ENCODE assay signal across 10 cellular contexts in the genomic region with DNA sequence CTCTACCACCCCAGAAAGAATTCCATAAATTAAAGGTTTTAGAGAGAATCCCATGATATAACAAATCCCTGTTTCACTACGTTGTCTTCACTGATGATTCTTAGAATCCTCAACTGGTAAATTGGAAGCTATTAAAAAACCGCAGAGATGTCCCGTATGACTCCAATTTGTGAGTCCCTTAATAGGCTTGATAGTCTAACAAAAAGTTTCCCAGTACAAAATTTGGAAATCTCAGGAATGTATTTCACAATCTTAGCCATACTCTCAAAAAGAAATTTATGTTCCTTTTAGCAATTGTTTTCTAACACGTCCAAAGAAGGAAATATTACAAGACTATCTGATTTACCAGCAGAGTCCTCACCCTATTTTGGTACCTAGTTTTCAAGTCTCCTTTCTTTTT. TPM values are rescaled to one million over a fixed set of nuclear protein-coding genes. Genes with fewer than 3 reads are reported as not detected.
A peak's percentile ranks its signal among the peaks of the same experiment; 100 is the strongest.
DNase-seq lines count a peak whose midpoint lies in the region; ATAC-seq and TF ChIP-seq lines count a peak whose summit lies in the region.
"Had no signal": no experiment of that assay in that cellular context is flagged by ENCODE, and none has a peak within 500 bp of the region (broad histone marks: within the 10 kb centered on the region; RNA-seq: fewer than 3 reads in every experiment).

No MANE protein-coding gene starts in this region.

- peaks cover 0 to 48% (median 26%) of the 10 kb centered on the region in 4 donors for H3K4me1 ChIP-seq in tibial artery

- no peak for ATAC-seq in activated T-cell treated with anti-CD3 and anti-CD28 coated beads, Interleukin-2, amount 50 U/mL, for 72 hours (replicated peaks in 1 of 2)
- ATAC-seq in activated CD8-positive, alpha-beta T cell treated with anti-CD3 and anti-CD28 coated beads, Interleukin-2, amount 10 ng/mL, durations not matched to agents 7 days and 5 days: no peak
- no peak for ATAC-seq in GM18907 (IDR thresholded peaks at IDR 0.05; ENCODE audit: unreplicated experiment)

- H3K4me1 Mint-ChIP-seq in activated T-cell treated with anti-CD3 and anti-CD28 coated beads, Interleukin-2, amount 50 U/mL, for 72 hours (ENCODE audit: low read depth): peaks cover 69% of the 10 kb centered on the region
- H3K4me1 Mint-ChIP-seq in activated CD8-positive, alpha-beta T cell treated with anti-CD3 and anti-CD28 coated beads, Interleukin-2, amount 10 ng/mL, durations not matched to agents 7 days and 5 days (ENCODE audit: low read depth): peaks cover 57% of the 10 kb centered on the region
- peaks cover 75 to 81% of the 10 kb centered on the region in 2 donors for H3K4me1 Mint-ChIP-seq in immature natural killer cell

- H3K9me3 ChIP-seq in tibial artery: no peaks in the 10 kb centered on the region

- peak overlapping the region; percentile 92 to 97 for H3K4me3 Mint-ChIP-seq in activated T-cell treated with anti-CD3 and anti-CD28 coated beads, Interleukin-2, amount 50 U/mL, for 72 hours
- H3K4me3 Mint-ChIP-seq in activated CD8-positive, alpha-beta T cell treated with anti-CD3 and anti-CD28 coated beads, Interleukin-2, amount 10 ng/mL, durations not matched to agents 7 days and 5 days: peak overlapping the region; percentile 95
- H3K4me3 Mint-ChIP-seq in immature natural killer cell: peak overlapping the region; percentile 91 to 98 (median 93)

- no peaks in the 10 kb centered on the region for H3K27me3 Mint-ChIP-seq in activated T-cell treated with anti-CD3 and anti-CD28 coated beads, Interleukin-2, amount 50 U/mL, for 72 hours (ENCODE audit: low read depth)
- peaks cover 2% of the 10 kb centered on the region for H3K27me3 Mint-ChIP-seq in activated CD8-positive, alpha-beta T cell treated with anti-CD3 and anti-CD28 coated beads, Interleukin-2, amount 10 ng/mL, durations not matched to agents 7 days and 5 days (ENCODE audit: low read depth)
- H3K27me3 Mint-ChIP-seq in immature natural killer cell (ENCODE audit: low read depth in 3 of 3): peaks cover 5 to 18% (median 12%) of the 10 kb centered on the region in 3 donors

- no peaks in the 10 kb centered on the region for H3K36me3 ChIP-seq in tibial artery
- H3K36me3 ChIP-seq: BLaER1 had no signal

- peak overlapping the region; percentile 75 to 80 for H3K4me3 ChIP-seq in tibial artery
- H3K4me3 ChIP-seq: BLaER1 had no signal

- no peaks in the 10 kb centered on the region for H3K27me3 ChIP-seq in tibial artery
- H3K27me3 ChIP-seq: BLaER1 had no signal

- intact Hi-C loops in tibial artery (cut with DNase I; ENCODE audit: low total_unique reads): no loop called here

- peak overlapping the region; percentile 93 to 96 for H3K27ac ChIP-seq in tibial artery
- H3K27ac ChIP-seq: BLaER1 had no signal

- DNase-seq in activated T-cell treated with anti-CD3 and anti-CD28 coated beads, Interleukin-2, amount 50 U/mL, for 72 hours: no peak
- DNase-seq in activated T-cell treated with anti-CD3 and anti-CD28 coated beads, Interleukin-2, amount 50 U/mL, for 1 hour: no peak
- no peak for DNase-seq in activated CD8-positive, alpha-beta T cell treated with anti-CD3 and anti-CD28 coated beads, Interleukin-2, amount 10 ng/mL, durations not matched to agents 7 days and 5 days
- DNase-seq in immature natural killer cell: no peak
- no peak for DNase-seq in tibial artery
- DNase-seq in NCI-H1048 (lab: John Stamatoyannopoulos, UW): no peak
- DNase-seq in pons (ENCODE audit: low spot score): no peak
- DNase-seq: activated CD4-positive, CD25-positive, alpha-beta regulatory T cell treated with anti-CD3 and anti-CD28 coated beads, Interleukin-2, amount 50 U/mL, for 72 hours had no signal

- H3K27ac Mint-ChIP-seq in activated T-cell treated with anti-CD3 and anti-CD28 coated beads, Interleukin-2, amount 50 U/mL, for 72 hours: peak overlapping the region; percentile 98
- peak overlapping the region; percentile 20 for H3K27ac Mint-ChIP-seq in activated CD8-positive, alpha-beta T cell treated with anti-CD3 and anti-CD28 coated beads, Interleukin-2, amount 10 ng/mL, durations not matched to agents 7 days and 5 days
- peak overlapping the region; percentile 92 to 100 (median 98) for H3K27ac Mint-ChIP-seq in immature natural killer cell

- CTCF ChIA-PET in activated CD8-positive, alpha-beta T cell treated with anti-CD3 and anti-CD28 coated beads, Interleukin-2, amount 10 ng/mL, durations not matched to agents 7 days and 5 days (lab: Charles Lee): interaction anchor here (1.0 to 5.0 kb wide), 4 partner anchors 23 to 74 kb away, joined by 3 to 37 read pairs (median 16); no protein-coding TSS in a partner anchor

- H3K36me3 Mint-ChIP-seq in activated T-cell treated with anti-CD3 and anti-CD28 coated beads, Interleukin-2, amount 50 U/mL, for 72 hours (ENCODE audit: insufficient read depth in 2 of 2): peaks cover 4 to 8% of the 10 kb centered on the region in 2 donors
- peaks cover 33% of the 10 kb centered on the region for H3K36me3 Mint-ChIP-seq in activated CD8-positive, alpha-beta T cell treated with anti-CD3 and anti-CD28 coated beads, Interleukin-2, amount 10 ng/mL, durations not matched to agents 7 days and 5 days (ENCODE audit: low read depth)
- peaks cover 0 to 7% (median 0%) of the 10 kb centered on the region in 3 donors for H3K36me3 Mint-ChIP-seq in immature natural killer cell

- POLR2A ChIA-PET in activated CD8-positive, alpha-beta T cell treated with anti-CD3 and anti-CD28 coated beads, Interleukin-2, amount 10 ng/mL, durations not matched to agents 7 days and 5 days (lab: Charles Lee): no interaction called here

- no peak for TF ChIP-seq CTCF in tibial artery (IDR thresholded peaks at IDR 0.05)

- no peaks in the 10 kb centered on the region for H3K9me3 Mint-ChIP-seq in activated T-cell treated with anti-CD3 and anti-CD28 coated beads, Interleukin-2, amount 50 U/mL, for 72 hours
- no peaks in the 10 kb centered on the region for H3K9me3 Mint-ChIP-seq in activated CD8-positive, alpha-beta T cell treated with anti-CD3 and anti-CD28 coated beads, Interleukin-2, amount 10 ng/mL, durations not matched to agents 7 days and 5 days (ENCODE audit: insufficient read depth)
- no peaks in the 10 kb centered on the region for H3K9me3 Mint-ChIP-seq in immature natural killer cell

RNA-seq across cellular contexts. Expression of gene TES, which starts 2.5 kb away (rescaled TPM):
- total RNA-seq in activated T-cell treated with anti-CD3 and anti-CD28 coated beads, Interleukin-2, amount 50 U/mL, for 72 hours: 100 to 1,000 TPM; 121 to 125 TPM
- total RNA-seq in activated CD8-positive, alpha-beta T cell treated with anti-CD3 and anti-CD28 coated beads, Interleukin-2, amount 10 ng/mL, durations not matched to agents 7 days and 5 days: 100 to 1,000 TPM; 110 to 112 TPM
- polyA plus RNA-seq in immature natural killer cell: 100 to 1,000 TPM; 235 to 402 (median 325) TPM

Comparison
In these comparisons a context has a peak if more than half of its experiments do, and no peak if none do; other contexts are left out.
1. H3K27ac Mint-ChIP-seq: peak in every context shown above with its lines; median percentile 98 in activated T-cell treated with anti-CD3 and anti-CD28 coated beads, Interleukin-2, amount 50 U/mL, for 72 hours; 98 in immature natural killer cell; 20 in activated CD8-positive, alpha-beta T cell treated with anti-CD3 and anti-CD28 coated beads, Interleukin-2, amount 10 ng/mL, durations not matched to agents 7 days and 5 days.